In the genomic region with DNA sequence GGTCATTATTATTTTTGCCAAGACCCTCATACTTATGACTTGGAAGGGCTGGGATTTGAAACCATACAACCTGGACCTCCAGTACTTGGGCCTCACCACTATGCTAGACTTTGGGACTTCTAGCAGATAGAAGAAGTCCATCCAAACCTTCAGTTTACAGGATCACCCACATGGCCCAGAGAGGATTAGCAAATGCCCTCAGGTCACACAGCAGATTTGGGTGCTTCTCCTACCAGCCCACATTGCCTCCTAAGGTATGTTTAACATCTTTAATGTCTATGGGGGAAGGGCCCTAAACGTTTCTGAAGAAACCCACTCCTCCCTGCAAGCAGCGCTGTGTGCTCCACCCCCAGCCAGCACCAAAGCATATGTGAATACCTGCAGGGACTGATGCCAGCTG, we compare ENCODE assay signal across 2 cellular contexts.
TF ChIP-seq lines count a peak whose summit lies in the region.

No MANE protein-coding gene starts in this region.

TF ChIP-seq in IMR-90, 13 proteins besides CTCF, POLR2A, EP300 and RAD21:
- TF ChIP-seq FOS (IDR thresholded peaks at IDR 0.05; ENCODE audit: low read depth, low read length): no peak
- no peak for TF ChIP-seq CEBPB (IDR thresholded peaks at IDR 0.05; ENCODE audit: low read depth, low read length)
- no peak for TF ChIP-seq MAZ (IDR thresholded peaks at IDR 0.05; ENCODE audit: borderline replicate concordance, low read depth, low read length)
- TF ChIP-seq, protein P1, sequence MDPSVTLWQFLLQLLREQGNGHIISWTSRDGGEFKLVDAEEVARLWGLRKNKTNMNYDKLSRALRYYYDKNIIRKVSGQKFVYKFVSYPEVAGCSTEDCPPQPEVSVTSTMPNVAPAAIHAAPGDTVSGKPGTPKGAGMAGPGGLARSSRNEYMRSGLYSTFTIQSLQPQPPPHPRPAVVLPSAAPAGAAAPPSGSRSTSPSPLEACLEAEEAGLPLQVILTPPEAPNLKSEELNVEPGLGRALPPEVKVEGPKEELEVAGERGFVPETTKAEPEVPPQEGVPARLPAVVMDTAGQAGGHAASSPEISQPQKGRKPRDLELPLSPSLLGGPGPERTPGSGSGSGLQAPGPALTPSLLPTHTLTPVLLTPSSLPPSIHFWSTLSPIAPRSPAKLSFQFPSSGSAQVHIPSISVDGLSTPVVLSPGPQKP (IDR thresholded peaks at IDR 0.05; ENCODE audit: borderline replicate concordance, low read depth, low read length): no peak
- no peak for TF ChIP-seq MAFK (IDR thresholded peaks at IDR 0.05; ENCODE audit: low read depth, low read length)
- no peak for TF ChIP-seq RCOR1 (IDR thresholded peaks at IDR 0.05; ENCODE audit: insufficient replicate concordance, low read length)
- TF ChIP-seq MXI1 (IDR thresholded peaks at IDR 0.05; ENCODE audit: borderline replicate concordance, low read depth, low read length): no peak
- no peak for TF ChIP-seq BHLHE40 (IDR thresholded peaks at IDR 0.05; ENCODE audit: low read depth, low read length)
- TF ChIP-seq, protein P2, sequence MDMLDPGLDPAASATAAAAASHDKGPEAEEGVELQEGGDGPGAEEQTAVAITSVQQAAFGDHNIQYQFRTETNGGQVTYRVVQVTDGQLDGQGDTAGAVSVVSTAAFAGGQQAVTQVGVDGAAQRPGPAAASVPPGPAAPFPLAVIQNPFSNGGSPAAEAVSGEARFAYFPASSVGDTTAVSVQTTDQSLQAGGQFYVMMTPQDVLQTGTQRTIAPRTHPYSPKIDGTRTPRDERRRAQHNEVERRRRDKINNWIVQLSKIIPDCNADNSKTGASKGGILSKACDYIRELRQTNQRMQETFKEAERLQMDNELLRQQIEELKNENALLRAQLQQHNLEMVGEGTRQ (IDR thresholded peaks at IDR 0.05; ENCODE audit: low read depth, low read length): no peak
- no peak for TF ChIP-seq NFE2L2 (IDR thresholded peaks at IDR 0.05; ENCODE audit: low read depth, low read length)
- TF ChIP-seq CHD1 (IDR thresholded peaks at IDR 0.05; ENCODE audit: low read depth, low read length): no peak
- TF ChIP-seq SMC3 (IDR thresholded peaks at IDR 0.05; ENCODE audit: low read depth, low read length): no peak
- TF ChIP-seq RFX5 (IDR thresholded peaks at IDR 0.05; ENCODE audit: low read depth, low read length): no peak

TF ChIP-seq in K562, 482 proteins besides CTCF, POLR2A, EP300 and RAD21:
- TF ChIP-seq SRSF1 (IDR thresholded peaks at IDR 0.05; ENCODE audit: low read depth, low read length) (no peak), ZFP36 (IDR thresholded peaks at IDR 0.05; ENCODE audit: low read depth, low read length, partially characterized antibody) (peak; percentile 27)
